18 cellular contexts compared by ENCODE assay signal in the genomic region with DNA sequence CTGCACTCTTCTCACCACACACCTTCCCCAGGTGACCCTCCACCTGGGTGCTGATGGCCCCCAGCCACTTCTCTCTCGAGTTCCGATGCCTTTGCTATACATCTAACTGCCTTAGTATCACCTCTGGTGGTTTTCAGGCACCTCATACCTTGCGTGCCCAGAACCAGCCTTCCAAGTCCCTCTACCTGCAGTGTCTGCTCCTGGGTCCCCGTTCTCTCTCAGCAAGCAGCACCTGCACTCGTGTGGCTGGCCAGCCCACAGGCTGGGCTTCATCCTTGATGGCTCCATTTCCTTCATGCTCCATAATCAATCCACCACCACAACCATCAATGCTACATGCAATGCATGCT. TPM values are rescaled to one million over a fixed set of nuclear protein-coding genes. Genes with fewer than 3 reads are reported as not detected.
"Had no signal": no experiment of that assay in that cellular context is flagged by ENCODE, and none has a peak within 500 bp of the region (broad histone marks: within the 10 kb centered on the region; RNA-seq: fewer than 3 reads in every experiment).

No MANE protein-coding gene starts in this region.

- H3K4me3 ChIP-seq: ascending aorta, esophagus squamous epithelium, neural progenitor cell, ovary, right lobe of liver, smooth muscle cell had no signal

- H3K36me3 ChIP-seq: ascending aorta, esophagus squamous epithelium, neural progenitor cell, ovary, right lobe of liver had no signal

- H3K27me3 Mint-ChIP-seq: activated CD4-positive, alpha-beta memory T cell treated with anti-CD3 and anti-CD28 coated beads for 36 hours; dendritic cell treated with granulocyte-macrophage colony-stimulating factor and Interleukin-4, amounts not matched to agents 40 ng/mL and 50 ng/mL, for 4 days; naive thymus-derived CD4-positive, alpha-beta T cell had no signal

- DNase-seq: activated CD4-positive, alpha-beta memory T cell treated with anti-CD3 and anti-CD28 coated beads for 36 hours; effector memory CD4-positive, alpha-beta T cell; esophagus squamous epithelium; mammary epithelial cell; naive thymus-derived CD4-positive, alpha-beta T cell; stimulated activated CD4-positive, alpha-beta T cell treated with anti-CD3 and anti-CD28 coated beads, Interleukin-4, amount 100 ng/mL, for 24 hours; stimulated activated naive CD4-positive, alpha-beta T cell; T-helper 2 cell had no signal

- H3K9me3 Mint-ChIP-seq: neural progenitor cell had no signal

- H3K27me3 ChIP-seq: ascending aorta, esophagus squamous epithelium, neural progenitor cell, ovary, right lobe of liver had no signal

- H3K9me3 ChIP-seq: ascending aorta, esophagus squamous epithelium, ovary, right lobe of liver had no signal

- H3K9ac ChIP-seq: neural progenitor cell had no signal

- ATAC-seq: naive thymus-derived CD4-positive, alpha-beta T cell; right lobe of liver had no signal

- H2AFZ ChIP-seq: neural progenitor cell had no signal

- H3K4me3 Mint-ChIP-seq: activated CD4-positive, alpha-beta memory T cell treated with anti-CD3 and anti-CD28 coated beads for 36 hours; dendritic cell treated with granulocyte-macrophage colony-stimulating factor and Interleukin-4, amounts not matched to agents 40 ng/mL and 50 ng/mL, for 4 days; naive thymus-derived CD4-positive, alpha-beta T cell; neural progenitor cell had no signal

- H3K27ac Mint-ChIP-seq: activated CD4-positive, alpha-beta memory T cell treated with anti-CD3 and anti-CD28 coated beads for 36 hours; dendritic cell treated with granulocyte-macrophage colony-stimulating factor and Interleukin-4, amounts not matched to agents 40 ng/mL and 50 ng/mL, for 4 days had no signal

- H3K27ac ChIP-seq: ascending aorta, esophagus squamous epithelium, neural progenitor cell, ovary, right lobe of liver, VCaP had no signal

- H3K4me1 ChIP-seq: neural progenitor cell, right lobe of liver had no signal

- H3K4me2 ChIP-seq: neural progenitor cell, smooth muscle cell had no signal

RNA-seq across cellular contexts. Expression of gene EDN2, which starts 49.2 kb away (rescaled TPM):
- total RNA-seq: activated CD4-positive, alpha-beta memory T cell treated with anti-CD3 and anti-CD28 coated beads for 36 hours; ascending aorta; cerebellum; naive thymus-derived CD4-positive, alpha-beta T cell; pulmonary artery endothelial cell; SK-MEL-5; smooth muscle cell had no signal
- polyA plus RNA-seq: naive thymus-derived CD4-positive, alpha-beta T cell; ovary; smooth muscle cell had no signal
